In genomic region chrX:153984351-153985178, GRCh38 we compare ENCODE assay signal across 2 cellular contexts.
TF ChIP-seq lines count a peak whose summit lies in the region.

No MANE protein-coding gene starts in this region.

TF ChIP-seq in liver, 16 proteins besides CTCF, POLR2A, EP300 and RAD21:
- TF ChIP-seq HNF4A (conservative IDR thresholded peaks at IDR 0.05) (peak in 1 of 2 donors; percentile 35), GABPA (IDR thresholded peaks at IDR 0.05 in 1 of 2, conservative IDR thresholded peaks at IDR 0.05 in 1 of 2) (no peak)
TF ChIP-seq in liver: peak in this region for 1.

TF ChIP-seq in HepG2, 621 proteins besides CTCF, POLR2A, EP300 and RAD21:
- no peak for TF ChIP-seq TARDBP (CRISPR knock-in tag; IDR thresholded peaks at IDR 0.05)
- no peak for TF ChIP-seq ZNF576 (CRISPR knock-in tag; IDR thresholded peaks at IDR 0.05)
- TF ChIP-seq TEAD3 (CRISPR knock-in tag; optimal IDR thresholded peaks at IDR 0.05; ENCODE audit: borderline replicate concordance) = no peak
- TF ChIP-seq TAF1 (CRISPR knock-in tag; IDR thresholded peaks at IDR 0.05) = no peak
- TF ChIP-seq, protein P1, sequence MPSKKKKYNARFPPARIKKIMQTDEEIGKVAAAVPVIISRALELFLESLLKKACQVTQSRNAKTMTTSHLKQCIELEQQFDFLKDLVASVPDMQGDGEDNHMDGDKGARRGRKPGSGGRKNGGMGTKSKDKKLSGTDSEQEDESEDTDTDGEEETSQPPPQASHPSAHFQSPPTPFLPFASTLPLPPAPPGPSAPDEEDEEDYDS (CRISPR knock-in tag; IDR thresholded peaks at IDR 0.05) = no peak
- no peak for TF ChIP-seq ZBTB34 (CRISPR knock-in tag; IDR thresholded peaks at IDR 0.05)
- no peak for TF ChIP-seq GFI1 (CRISPR knock-in tag; IDR thresholded peaks at IDR 0.05; ENCODE audit: borderline replicate concordance)
- no peak for TF ChIP-seq ZSCAN21 (CRISPR knock-in tag; IDR thresholded peaks at IDR 0.05; ENCODE audit: borderline replicate concordance)
- TF ChIP-seq ATF1 (CRISPR knock-in tag; IDR thresholded peaks at IDR 0.05) = no peak
- no peak for TF ChIP-seq ZSCAN12 (CRISPR knock-in tag; IDR thresholded peaks at IDR 0.05)
- no peak for TF ChIP-seq IKZF1 (IDR thresholded peaks at IDR 0.05)
- TF ChIP-seq ZFY (CRISPR knock-in tag; IDR thresholded peaks at IDR 0.05) = no peak
- TF ChIP-seq, protein P2, sequence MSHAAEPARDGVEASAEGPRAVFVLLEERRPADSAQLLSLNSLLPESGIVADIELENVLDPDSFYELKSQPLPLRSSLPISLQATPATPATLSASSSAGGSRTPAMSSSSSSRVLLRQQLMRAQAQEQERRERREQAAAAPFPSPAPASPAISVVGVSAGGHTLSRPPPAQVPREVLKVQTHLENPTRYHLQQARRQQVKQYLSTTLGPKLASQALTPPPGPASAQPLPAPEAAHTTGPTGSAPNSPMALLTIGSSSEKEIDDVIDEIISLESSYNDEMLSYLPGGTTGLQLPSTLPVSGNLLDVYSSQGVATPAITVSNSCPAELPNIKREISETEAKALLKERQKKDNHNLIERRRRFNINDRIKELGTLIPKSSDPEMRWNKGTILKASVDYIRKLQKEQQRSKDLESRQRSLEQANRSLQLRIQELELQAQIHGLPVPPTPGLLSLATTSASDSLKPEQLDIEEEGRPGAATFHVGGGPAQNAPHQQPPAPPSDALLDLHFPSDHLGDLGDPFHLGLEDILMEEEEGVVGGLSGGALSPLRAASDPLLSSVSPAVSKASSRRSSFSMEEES (CRISPR knock-in tag; IDR thresholded peaks at IDR 0.05) = no peak
- TF ChIP-seq MIER3 (CRISPR knock-in tag; IDR thresholded peaks at IDR 0.05; ENCODE audit: borderline replicate concordance) = no peak
- no peak for TF ChIP-seq SSRP1 (CRISPR knock-in tag; IDR thresholded peaks at IDR 0.05)
- TF ChIP-seq ZNF362 (CRISPR knock-in tag; IDR thresholded peaks at IDR 0.05; ENCODE audit: borderline replicate concordance) = no peak
- no peak for TF ChIP-seq LCORL (IDR thresholded peaks at IDR 0.05)
- no peak for TF ChIP-seq LCORL (CRISPR knock-in tag; IDR thresholded peaks at IDR 0.05)
